ENCODE assay signal across 11 cellular contexts in genomic region chr18:25289040-25289631, GRCh38.
DNase-seq lines count a peak whose midpoint lies in the region; ATAC-seq and TF ChIP-seq lines count a peak whose summit lies in the region.
"Had no signal": no experiment of that assay in that cellular context is flagged by ENCODE, and none has a peak within 500 bp of the region (broad histone marks: within the 10 kb centered on the region; RNA-seq: fewer than 3 reads in every experiment).

No MANE protein-coding gene starts in this region.

- peak; percentile 79 for DNase-seq in EL
- peak; percentile 2 to 20 for DNase-seq in SJCRH30
- peak; percentile 83 to 97 for DNase-seq in fibroblast of lung (ENCODE audit: low read depth in 2 of 2)
- DNase-seq in trophoblast cell, result peak; percentile 59 to 76
- no peak for DNase-seq in NCI-H128 (lab: John Stamatoyannopoulos, UW; ENCODE audit: unreplicated experiment)
- DNase-seq in activated CD4-positive, CD25-positive, alpha-beta regulatory T cell treated with anti-CD3 and anti-CD28 coated beads, Interleukin-2, amount 50 U/mL, for 72 hours, result no peak
- DNase-seq in GM13977 (ENCODE audit: low spot score), result no peak
- DNase-seq: activated CD4-positive, alpha-beta memory T cell treated with anti-CD3 and anti-CD28 coated beads for 36 hours; body of pancreas had no signal

- no peak overlapping the region for H3K14ac ChIP-seq in trophoblast cell (ENCODE audit: low read length)

- no peaks in the 10 kb centered on the region for H3K9me3 ChIP-seq in SJCRH30 (replicated peaks)
- H3K9me3 ChIP-seq in fibroblast of lung (ENCODE audit: control insufficient read depth, insufficient read depth, low read depth, low read length), result no peaks in the 10 kb centered on the region
- H3K9me3 ChIP-seq in trophoblast cell (ENCODE audit: insufficient read depth, low read depth, low read length), result no peaks in the 10 kb centered on the region
- H3K9me3 ChIP-seq: body of pancreas had no signal

- H4K20me1 ChIP-seq in fibroblast of lung (ENCODE audit: control insufficient read depth, extremely low read depth, insufficient read depth, low read length), result no peaks in the 10 kb centered on the region

- no peak overlapping the region for H3K4me3 ChIP-seq in SJCRH30
- peak overlapping the region in 1 of 4 experiments; percentile 52 for H3K4me3 ChIP-seq in fibroblast of lung (replicated peaks in 1 of 4; ENCODE audit: control extremely low read depth in 1 of 4, insufficient read depth in 1 of 4, low read depth in 3 of 4, low read length in 4 of 4)
- H3K4me3 ChIP-seq in trophoblast cell (ENCODE audit: low read depth, low read length), result no peak overlapping the region
- H3K4me3 ChIP-seq: body of pancreas had no signal

- H4K8ac ChIP-seq in trophoblast cell (ENCODE audit: low read depth, low read length), result no peak overlapping the region

- H2BK12ac ChIP-seq in trophoblast cell (ENCODE audit: low read length), result no peak overlapping the region

- H3K79me2 ChIP-seq in fibroblast of lung (ENCODE audit: control insufficient read depth, insufficient read depth, low read length), result no peaks in the 10 kb centered on the region
- H3K79me2 ChIP-seq in trophoblast cell (ENCODE audit: control insufficient read depth, insufficient read depth, low read length, poor library complexity), result no peaks in the 10 kb centered on the region

- H3K27me3 ChIP-seq in SJCRH30 (no peaks in the 10 kb centered on the region), fibroblast of lung (ENCODE audit: control insufficient read depth, insufficient read depth, low read length) (no peaks in the 10 kb centered on the region), trophoblast cell (ENCODE audit: insufficient read depth, low read length) (no peaks in the 10 kb centered on the region)
- H3K27me3 ChIP-seq: body of pancreas had no signal

- no peak overlapping the region for H3K23ac ChIP-seq in trophoblast cell (ENCODE audit: low read length)

- no peak overlapping the region for H3K9ac ChIP-seq in fibroblast of lung (ENCODE audit: insufficient read depth, low read length)
- H3K9ac ChIP-seq in trophoblast cell (ENCODE audit: low read length), result no peak overlapping the region

- peaks cover 4% of the 10 kb centered on the region; the same call in 1 of the 2 replicates for H3K4me1 ChIP-seq in SJCRH30
- H3K4me1 ChIP-seq in fibroblast of lung (ENCODE audit: control insufficient read depth, extremely low read depth, insufficient read depth, low read length), result peaks cover 17% of the 10 kb centered on the region
- peaks cover 5 to 22% of the 10 kb centered on the region in 2 experiments for H3K4me1 ChIP-seq in trophoblast cell (ENCODE audit: control insufficient read depth in 1 of 2, insufficient read depth in 2 of 2, low read length in 2 of 2)
- H3K4me1 ChIP-seq: body of pancreas had no signal

- no CpG with 5 or more reads among the region's 9 CpGs for WGBS in trophoblast cell (ENCODE audit: extremely low coverage, insufficient coverage, insufficient read length)

- no peak overlapping the region for H3K4ac ChIP-seq in trophoblast cell (ENCODE audit: low read depth, low read length)

- no peak overlapping the region for H2AFZ ChIP-seq in fibroblast of lung (ENCODE audit: low read length)
- H2AFZ ChIP-seq in trophoblast cell (ENCODE audit: insufficient read depth, low read length, poor library complexity), result no peak overlapping the region

- TF ChIP-seq CTCF in fibroblast of lung (conservative IDR thresholded peaks at IDR 0.05 in 1 of 2, IDR thresholded peaks at IDR 0.05 in 1 of 2; ENCODE audit: low read depth in 1 of 2, low read length in 2 of 2), result no peak
- no peak for TF ChIP-seq CTCF in GM13977 (IDR thresholded peaks at IDR 0.05; ENCODE audit: extremely low read depth, insufficient read depth, missing control alignments)

- no peak overlapping the region for H3K27ac ChIP-seq in SJCRH30
- H3K27ac ChIP-seq in fibroblast of lung (ENCODE audit: insufficient read depth, low read length), result peak overlapping the region; percentile 87
- no peak overlapping the region for H3K27ac ChIP-seq in trophoblast cell (ENCODE audit: low read depth, low read length)
- H3K27ac ChIP-seq: body of pancreas had no signal

- H4K12ac ChIP-seq in trophoblast cell (ENCODE audit: low read depth, low read length), result no peak overlapping the region

- in situ Hi-C loops in GM13977 (cut with MboI; ENCODE audit: low pct_unique_long_range_greater_than_20kb, low sequenced_read_pairs, unreplicated experiment), result no loop called here

- no peak overlapping the region for H4K91ac ChIP-seq in trophoblast cell (ENCODE audit: low read depth, low read length)

- no peak overlapping the region for H3K18ac ChIP-seq in trophoblast cell (ENCODE audit: low read length)

- H3K36me3 ChIP-seq in SJCRH30, result no peaks in the 10 kb centered on the region
- no peaks in the 10 kb centered on the region for H3K36me3 ChIP-seq in fibroblast of lung (ENCODE audit: control insufficient read depth, insufficient read depth, low read length)
- H3K36me3 ChIP-seq in trophoblast cell (ENCODE audit: control insufficient read depth in 1 of 2, insufficient read depth in 2 of 2, low read length in 2 of 2), result peaks cover 0 to 2% of the 10 kb centered on the region in 2 experiments

- H2BK5ac ChIP-seq in trophoblast cell (ENCODE audit: low read depth, low read length, poor library complexity), result no peak overlapping the region

- H2BK120ac ChIP-seq in trophoblast cell (ENCODE audit: insufficient read depth, low read length, poor library complexity), result no peak overlapping the region

- peaks cover 6% of the 10 kb centered on the region for H3K79me1 ChIP-seq in trophoblast cell (ENCODE audit: low read length)

- peak overlapping the region; percentile 59 for H3K4me2 ChIP-seq in fibroblast of lung (ENCODE audit: extremely low read depth, insufficient read depth, low read length)
- H3K4me2 ChIP-seq in trophoblast cell (ENCODE audit: low read length), result no peak overlapping the region

- ATAC-seq in GM21515 (IDR thresholded peaks at IDR 0.05; ENCODE audit: unreplicated experiment), result no peak
- ATAC-seq: body of pancreas, Panc1 had no signal

- H2AK5ac ChIP-seq in trophoblast cell (ENCODE audit: low read length), result no peak overlapping the region

Comparison
In these comparisons a context has a peak if more than half of its experiments do, and no peak if none do; other contexts are left out.
1. DNase-seq: peak in EL (single experiment), SJCRH30 (2 of 2), fibroblast of lung (2 of 2) and trophoblast cell (2 of 2); none in NCI-H128 (single experiment), activated CD4-positive, CD25-positive, alpha-beta regulatory T cell treated with anti-CD3 and anti-CD28 coated beads, Interleukin-2, amount 50 U/mL, for 72 hours (single experiment) and GM13977 (single experiment).